8 cellular contexts compared by ENCODE assay signal in the genomic region with DNA sequence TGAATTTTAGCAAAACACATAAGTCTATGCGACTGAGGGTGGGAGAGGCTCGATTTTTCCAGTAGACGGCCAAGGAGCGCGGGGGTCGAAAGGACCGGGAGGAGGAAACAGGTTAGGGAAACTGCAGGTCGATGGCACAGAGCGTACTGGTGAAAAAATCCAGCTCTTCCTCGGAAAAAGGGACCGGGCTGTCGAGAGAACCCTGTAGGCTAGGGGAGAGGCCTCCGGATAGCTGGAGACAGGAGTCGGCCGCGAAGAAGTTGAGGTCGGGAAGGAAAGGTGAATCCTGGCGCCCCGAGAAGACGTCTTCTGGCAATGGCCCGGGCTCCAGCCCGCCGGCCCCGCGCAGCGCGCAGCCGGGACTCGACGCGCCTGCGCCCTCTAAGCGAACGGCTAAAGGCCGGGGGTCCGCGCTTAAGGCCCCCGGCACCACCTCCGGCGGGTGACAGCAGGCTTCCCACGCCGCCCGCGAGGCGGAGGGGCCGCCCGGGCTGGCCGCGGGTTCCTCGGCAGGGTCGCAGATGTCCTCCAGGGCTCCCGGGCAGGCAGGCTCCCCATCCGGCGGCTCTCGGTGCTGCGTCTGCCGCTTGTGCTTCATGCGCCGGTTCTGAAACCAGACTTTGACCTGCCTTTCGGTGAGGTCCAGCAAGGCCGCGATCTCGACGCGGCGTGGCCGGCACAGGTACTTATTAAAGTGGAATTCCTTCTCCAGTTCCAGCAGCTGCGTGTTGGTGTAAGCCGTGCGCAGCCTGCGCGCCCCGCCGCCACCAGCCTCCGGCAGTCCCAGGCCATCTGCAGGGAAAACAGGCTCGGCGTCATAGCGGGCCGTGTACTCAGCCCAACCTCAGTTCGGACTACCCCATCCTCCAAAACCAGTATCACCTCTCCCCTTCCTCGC. TPM values are rescaled to one million over a fixed set of nuclear protein-coding genes. Genes with fewer than 3 reads are reported as not detected.
DNase-seq lines count a peak whose midpoint lies in the region; ATAC-seq and TF ChIP-seq lines count a peak whose summit lies in the region.

No MANE protein-coding gene starts in this region.

- peaks cover 51% of the 10 kb centered on the region for H3K4me1 Mint-ChIP-seq in CD8-positive, alpha-beta T cell (ENCODE audit: low read depth)

- no peaks in the 10 kb centered on the region for H3K9me2 ChIP-seq in PC-3 (replicated peaks; ENCODE audit: low read length)

- H3K27ac Mint-ChIP-seq in CD8-positive, alpha-beta T cell, result peak overlapping the region; percentile 92

- no peaks in the 10 kb centered on the region for H3K27me3 Mint-ChIP-seq in CD8-positive, alpha-beta T cell (ENCODE audit: low read depth)

- CTCF ChIA-PET in CD8-positive, alpha-beta T cell (lab: Charles Lee), result no interaction called here
- CTCF ChIA-PET in PC-3 (lab: Charles Lee), result no interaction called here

- H3K27me3 ChIP-seq in CD8-positive, alpha-beta T cell (ENCODE audit: insufficient read depth, low read length), result no peaks in the 10 kb centered on the region
- H3K27me3 ChIP-seq in PC-3 (ENCODE audit: low read length) (no peaks in the 10 kb centered on the region), prostate gland (replicated peaks; ENCODE audit: insufficient read depth) (no peaks in the 10 kb centered on the region)

- no peaks in the 10 kb centered on the region for H3K9me3 ChIP-seq in CD8-positive, alpha-beta T cell (ENCODE audit: low read length)
- no peaks in the 10 kb centered on the region for H3K9me3 ChIP-seq in PC-3 (ENCODE audit: low read length)
- H3K9me3 ChIP-seq in prostate gland, result no peaks in the 10 kb centered on the region

- peak overlapping the region; percentile 29 for H3K9ac ChIP-seq in PC-3 (ENCODE audit: low read length)

- H3K4me3 ChIP-seq in CD8-positive, alpha-beta T cell (ENCODE audit: low read depth, low read length), result peak overlapping the region; percentile 80
- H3K4me3 ChIP-seq in PC-3 (ENCODE audit: low read length) (peak overlapping the region; percentile 63), prostate gland (peak overlapping the region; percentile 40 to 41)

- H4K20me1 ChIP-seq in PC-3 (ENCODE audit: low read length), result no peaks in the 10 kb centered on the region

- no peaks in the 10 kb centered on the region for H3K79me2 ChIP-seq in PC-3 (ENCODE audit: low read length)

- WGBS in prostate gland, result 6% methylated on average over 57 of the region's 81 CpGs

- peak; percentile 8 for TF ChIP-seq POLR2A in prostate gland (IDR thresholded peaks at IDR 0.05)

- H3F3A ChIP-seq in PC-3 (ENCODE audit: low read length, unreplicated experiment), result no peaks in the 10 kb centered on the region

- no peaks in the 10 kb centered on the region for H3K36me3 ChIP-seq in CD8-positive, alpha-beta T cell (ENCODE audit: insufficient read depth, low read length)
- H3K36me3 ChIP-seq in PC-3 (ENCODE audit: low read depth, low read length) (no peaks in the 10 kb centered on the region), prostate gland (no peaks in the 10 kb centered on the region)

- TSS peak; percentile 62 for BruUV-seq in PC-3 (replicated peaks; lab: Mats Ljungman, UMichigan)

- DNase-seq in CD8-positive, alpha-beta T cell, result peak in 6 of 7 experiments; percentile 36 to 76 (median 55)
- DNase-seq in PC-3 (peak; percentile 45), activated gamma-delta T cell treated with Interleukin-2 at 50 U/mL for 16 hours (peak; percentile 56), Right ventricle myocardium inferior (ENCODE audit: missing footprints) (no peak), prostate gland (ENCODE audit: low spot score) (no peak)

- peak overlapping the region; percentile 89 for H3K4me3 Mint-ChIP-seq in CD8-positive, alpha-beta T cell

- peaks cover 26% of the 10 kb centered on the region for H3K36me3 Mint-ChIP-seq in CD8-positive, alpha-beta T cell

- TF ChIP-seq CTCF in CD8-positive, alpha-beta T cell (IDR thresholded peaks at IDR 0.05), result no peak
- TF ChIP-seq CTCF in PC-3 (conservative IDR thresholded peaks at IDR 0.05; ENCODE audit: low read depth, low read length) (0 out of 2 replicates have a peak, but pooled peaks have one; percentile 11), prostate gland (IDR thresholded peaks at IDR 0.05) (peak in 2 of 4 experiments; percentile 22 to 40)

- H3K9me3 Mint-ChIP-seq in CD8-positive, alpha-beta T cell, result no peaks in the 10 kb centered on the region

- intact Hi-C loops in CD8-positive, alpha-beta T cell (cut with DNase I, micrococcal nuclease), result loop anchor here (1.0 to 5.0 kb wide), 5 partner anchors 35 to 116 kb away; a partner anchor contains a TSS
- intact Hi-C loops in PC-3 (cut with micrococcal nuclease), result no loop called here
- intact Hi-C loops in Right ventricle myocardium inferior (cut with DNase I), result no loop called here
- intact Hi-C loops in prostate gland (cut with DNase I), result no loop called here

- POLR2A ChIA-PET in CD8-positive, alpha-beta T cell (lab: Charles Lee), result interaction anchor here (0.7 to 1.4 kb wide), 6 partner anchors 30 to 170 kb away, joined by 3 to 5 read pairs (median 3); no protein-coding TSS in a partner anchor
- POLR2A ChIA-PET in PC-3 (lab: Charles Lee; ENCODE audit: unreplicated experiment), result no interaction called here

- peak; percentile 56 for ATAC-seq in CD8-positive, alpha-beta T cell
- ATAC-seq in GM21619 (IDR thresholded peaks at IDR 0.05; ENCODE audit: unreplicated experiment), result peak; percentile 46
- peak; percentile 75 for ATAC-seq in PC-3
- ATAC-seq in Right ventricle myocardium inferior, result peak; percentile 22
- ATAC-seq in HG03460 (IDR thresholded peaks at IDR 0.05; ENCODE audit: unreplicated experiment), result no peak
- ATAC-seq in GM18868 (IDR thresholded peaks at IDR 0.05; ENCODE audit: unreplicated experiment), result no peak

- peaks cover 40% of the 10 kb centered on the region for H3K4me1 ChIP-seq in CD8-positive, alpha-beta T cell (ENCODE audit: insufficient read depth, low read length)
- H3K4me1 ChIP-seq in PC-3 (ENCODE audit: insufficient read depth, low read length) (no peaks in the 10 kb centered on the region), prostate gland (replicated peaks) (no peaks in the 10 kb centered on the region)

- H3K27ac ChIP-seq in CD8-positive, alpha-beta T cell (ENCODE audit: low read depth, low read length), result peak overlapping the region; percentile 49
- H3K27ac ChIP-seq in PC-3 (ENCODE audit: low read length) (no peak overlapping the region), prostate gland (peak overlapping the region; percentile 83 to 87)

- H3K4me2 ChIP-seq in PC-3 (ENCODE audit: low read length), result peak overlapping the region; percentile 76

- peak overlapping the region; percentile 81 for H2AFZ ChIP-seq in PC-3 (ENCODE audit: low read length)

RNA-seq across cellular contexts. Expression of a gene that starts 1.7 kb away (rescaled TPM):
- 10 to 100 TPM; 13.7 to 15.0 TPM for total RNA-seq in CD8-positive, alpha-beta T cell
- total RNA-seq in PC-3 (2014; rRNA removed) (1.1 TPM in 1 of 2 replicates, not detected in the other), Right ventricle myocardium inferior (2.5 TPM), prostate gland (1 to 10 TPM; 4.1 to 9.5 TPM)

RNA-seq across cellular contexts. Expression of a gene that starts 12.4 kb away (rescaled TPM):
- total RNA-seq in CD8-positive, alpha-beta T cell, result not detected
- not detected in 2 replicates for total RNA-seq in PC-3 (2014; rRNA removed)
- total RNA-seq in Right ventricle myocardium inferior, result not detected
- total RNA-seq in prostate gland, result not detected

RNA-seq across cellular contexts. Expression of a gene that starts 34.9 kb away (rescaled TPM):
- under 1 TPM; 0.57 to 0.64 TPM for total RNA-seq in CD8-positive, alpha-beta T cell
- total RNA-seq in PC-3 (2014; rRNA removed) (0.22 and 0.58 TPM in 2 replicates), Right ventricle myocardium inferior (0.38 TPM), prostate gland (1 to 10 TPM in 1 of 2 donors, under 1 TPM in 1; 0.41 to 1.1 TPM)

RNA-seq across cellular contexts. Expression of a gene that starts 46.8 kb away (rescaled TPM):
- total RNA-seq in CD8-positive, alpha-beta T cell, result 1 to 10 TPM; 2.3 to 3.2 TPM
- 6.0 and 8.8 TPM in 2 replicates for total RNA-seq in PC-3 (2014; rRNA removed)
- 1.2 TPM for total RNA-seq in Right ventricle myocardium inferior
- 10 to 100 TPM in 1 of 2 donors, 1 to 10 TPM in 1; 7.8 to 11.4 TPM for total RNA-seq in prostate gland

RNA-seq across cellular contexts. Expression of a gene that starts 50.4 kb away (rescaled TPM):
- not detected for total RNA-seq in CD8-positive, alpha-beta T cell
- total RNA-seq in PC-3 (2014; rRNA removed) (0.40 and 0.95 TPM in 2 replicates), Right ventricle myocardium inferior (not detected), prostate gland (1 to 10 TPM in 1 of 2 donors, under 1 TPM in 1; 0.36 to 1.1 TPM)

Comparison
In these comparisons a context has a peak if more than half of its experiments do, and no peak if none do; other contexts are left out.
1. ATAC-seq: peak in CD8-positive, alpha-beta T cell (single experiment), GM21619 (single experiment), PC-3 (single experiment) and Right ventricle myocardium inferior (single experiment); none in HG03460 (single experiment) and GM18868 (single experiment).
2. DNase-seq: peak in CD8-positive, alpha-beta T cell (6 of 7), PC-3 (single experiment) and activated gamma-delta T cell treated with Interleukin-2 at 50 U/mL for 16 hours (single experiment); none in Right ventricle myocardium inferior (single experiment) and prostate gland (single experiment).
3. intact Hi-C loops: an anchor here in CD8-positive, alpha-beta T cell (1.0 to 5.0 kb wide); none called in PC-3, Right ventricle myocardium inferior and prostate gland.
4. Peak in every context shown above with its lines, with median percentiles within 50 percentile points of each other: H3K4me3 ChIP-seq.